Comparison of ENCODE assay signal across 1 cellular context in the genomic region with DNA sequence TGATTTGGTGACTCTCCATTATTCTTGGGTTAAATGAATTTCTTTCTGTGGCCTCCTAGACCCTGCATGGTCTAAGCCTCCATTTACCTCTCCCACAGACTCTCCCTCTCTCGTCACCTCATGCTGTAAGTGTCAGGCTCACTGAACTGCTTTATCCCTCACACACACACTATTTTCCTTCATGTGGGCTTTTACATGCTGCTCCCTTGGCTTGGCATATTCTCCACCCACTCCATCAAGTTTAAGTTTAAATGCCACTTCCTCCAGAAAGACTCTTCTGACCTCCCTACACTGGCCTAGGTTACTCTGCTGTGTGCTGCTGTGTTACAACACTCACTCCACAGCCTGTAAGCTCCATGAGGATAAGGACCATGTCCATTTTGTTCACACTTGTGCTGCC.
TF ChIP-seq lines count a peak whose summit lies in the region.

No MANE protein-coding gene starts in this region.

TF ChIP-seq in IMR-90, 13 proteins besides CTCF, POLR2A, EP300 and RAD21:
- no peak for TF ChIP-seq BHLHE40 (IDR thresholded peaks at IDR 0.05; ENCODE audit: low read depth, low read length)
